ENCODE assay signal across 9 cellular contexts in the genomic region with DNA sequence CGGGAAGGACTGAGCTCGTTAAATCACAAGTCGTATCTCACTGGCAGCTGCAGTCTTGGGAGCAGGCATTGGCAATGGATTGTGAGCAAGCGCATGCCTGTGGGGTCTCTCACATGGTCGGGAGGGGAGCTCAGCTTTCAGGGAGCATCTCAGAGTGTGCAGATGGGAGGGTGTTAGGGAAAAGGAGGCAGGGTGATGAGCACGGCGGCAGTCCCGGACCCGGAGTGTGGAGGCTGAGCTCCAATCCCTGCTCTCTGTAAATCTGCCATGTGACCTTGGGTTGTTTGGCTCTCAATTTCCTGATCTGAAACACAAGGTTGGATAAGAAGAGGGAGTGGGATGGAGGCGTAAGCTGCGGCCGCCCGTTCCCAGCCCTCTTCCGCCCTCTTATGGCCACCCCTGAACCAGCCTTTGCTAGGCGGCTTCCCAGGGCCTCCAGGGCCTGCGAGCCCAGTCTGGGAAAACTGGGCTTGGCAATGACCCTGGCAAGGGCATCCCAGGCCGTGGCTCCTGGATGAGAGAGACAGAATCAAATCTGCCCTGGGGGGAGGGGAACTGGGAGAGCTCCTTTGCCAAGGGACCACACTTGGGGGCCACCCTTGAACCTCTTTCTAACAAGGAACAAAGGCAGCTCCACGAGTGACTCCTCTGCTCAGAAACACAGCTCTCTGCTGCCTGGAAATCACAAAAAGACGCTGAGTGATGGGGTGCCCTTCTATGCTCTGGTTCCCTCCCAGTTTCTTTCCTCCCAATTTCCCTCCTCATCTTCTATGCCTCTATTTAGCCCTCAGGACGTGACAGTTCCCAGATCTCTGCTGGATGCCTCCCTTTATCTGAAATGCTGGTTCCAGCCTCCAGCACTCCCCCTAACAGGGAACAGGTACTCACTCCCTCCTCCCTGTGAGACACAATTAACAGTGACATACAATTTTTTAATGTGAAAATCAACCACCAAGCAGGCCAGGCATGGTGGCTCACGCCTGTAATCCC. TPM values are rescaled to one million over a fixed set of nuclear protein-coding genes. Genes with fewer than 3 reads are reported as not detected.
DNase-seq lines count a peak whose midpoint lies in the region; ATAC-seq, FAIRE-seq and TF ChIP-seq lines count a peak whose summit lies in the region.
"Had no signal": no experiment of that assay in that cellular context is flagged by ENCODE, and none has a peak within 500 bp of the region (broad histone marks: within the 10 kb centered on the region; RNA-seq: fewer than 3 reads in every experiment).

No MANE protein-coding gene starts in this region.

- no peak for FAIRE-seq in A549 (lab: Jason Lieb, UNC)

- peak; percentile 90 to 93 for TF ChIP-seq RAD21 in A549 (conservative IDR thresholded peaks at IDR 0.05 in 1 of 2, IDR thresholded peaks at IDR 0.05 in 1 of 2)

- H3K4me3 ChIP-seq in A549 (no peak overlapping the region), adrenal gland (no peak overlapping the region), cardiac muscle cell (no peak overlapping the region), ovary (no peak overlapping the region)

- H3K4me2 ChIP-seq in A549: peak overlapping the region; percentile 53

- no peaks in the 10 kb centered on the region for H3K36me3 ChIP-seq in adrenal gland (replicated peaks in 1 of 2)
- no peaks in the 10 kb centered on the region for H3K36me3 ChIP-seq in cardiac muscle cell
- no peaks in the 10 kb centered on the region for H3K36me3 ChIP-seq in ovary

- POLR2A ChIA-PET in A549 (lab: Yijun Ruan, JAX): interaction anchor here (1.0 kb wide), 1 partner anchor 175 kb away, joined by 3 read pairs; a partner anchor contains a TSS

- H3K27me3 ChIP-seq in adrenal gland (no peaks in the 10 kb centered on the region), cardiac muscle cell (no peaks in the 10 kb centered on the region), ovary (no peaks in the 10 kb centered on the region)

- WGBS in A549 (ENCODE audit: missing lambda C conversion rate): 30% methylated on average over 21 of the region's 21 CpGs
- 16 to 21% (median 19%) methylated on average over 20 to 21 of the region's 21 CpGs for WGBS in adrenal gland, 4 donors
- WGBS in ovary, 3 donors: 14 to 16% (median 15%) methylated on average over 21 of the region's 21 CpGs

- TF ChIP-seq POLR2A in A549 (IDR thresholded peaks at IDR 0.05; ENCODE audit: low read length): no peak
- no peak for TF ChIP-seq POLR2A in adrenal gland (IDR thresholded peaks at IDR 0.05)
- no peak for TF ChIP-seq POLR2A in ovary (IDR thresholded peaks at IDR 0.05)

- H3K9me3 ChIP-seq in A549 (no peaks in the 10 kb centered on the region), adrenal gland (replicated peaks in 1 of 3) (no peaks in the 10 kb centered on the region), cardiac muscle cell (ENCODE audit: low read depth) (no peaks in the 10 kb centered on the region), ovary (no peaks in the 10 kb centered on the region)

- TF ChIP-seq EP300 in A549 (IDR thresholded peaks at IDR 0.05): no peak
- no peak for TF ChIP-seq EP300 in ovary (IDR thresholded peaks at IDR 0.05)

- H3K4me1 ChIP-seq in A549: no peaks in the 10 kb centered on the region
- H3K4me1 ChIP-seq in adrenal gland (replicated peaks in 1 of 2): peaks cover 6 to 20% of the 10 kb centered on the region in 2 donors
- H3K4me1 ChIP-seq in cardiac muscle cell (ENCODE audit: low read depth): peaks cover 16% of the 10 kb centered on the region
- no peaks in the 10 kb centered on the region for H3K4me1 ChIP-seq in ovary (ENCODE audit: insufficient read depth)

- TF ChIP-seq CTCF in A549 (IDR thresholded peaks at IDR 0.05) (peak; percentile 74), GM12872 (IDR thresholded peaks at IDR 0.05; ENCODE audit: insufficient read depth, low read depth, low read length) (peak; percentile 71), adrenal gland (IDR thresholded peaks at IDR 0.05) (peak; percentile 66 to 86 (median 82)), cardiac muscle cell (IDR thresholded peaks at IDR 0.05; ENCODE audit: low read depth, low read length) (peak; percentile 70), ovary (IDR thresholded peaks at IDR 0.05) (peak; percentile 57 to 83 (median 74))

- intact Hi-C loops in adrenal gland (cut with DNase I) (loop anchor here (5.0 to 10.0 kb wide), 4 partner anchors 42 to 265 kb away; a partner anchor contains a TSS), ovary (cut with DNase I) (loop anchor here (5.0 to 10.0 kb wide), 5 partner anchors 62 to 392 kb away; no protein-coding TSS in a partner anchor)

- ATAC-seq in A549 (peak; percentile 95 to 99), HG03565 (IDR thresholded peaks at IDR 0.05; ENCODE audit: unreplicated experiment) (no peak), HG03097 (IDR thresholded peaks at IDR 0.05; ENCODE audit: low FRiP score, unreplicated experiment) (no peak)

- peak overlapping the region in 1 of 2 experiments; percentile 35; a peak in 1 of 6 replicates for H3K27ac ChIP-seq in A549
- peak overlapping the region in 1 of 5 donors; percentile 19 for H3K27ac ChIP-seq in adrenal gland
- no peak overlapping the region for H3K27ac ChIP-seq in cardiac muscle cell
- H3K27ac ChIP-seq in ovary: no peak overlapping the region

- DNase-seq in A549 (ENCODE audit: low read depth in 1 of 2, low spot score in 1 of 2) (peak; percentile 68 to 89), NCI-H2196 treated with DMSO at 0.1 percent for 48 hours (lab: John Stamatoyannopoulos, UW; ENCODE audit: unreplicated experiment) (peak; percentile 54), adrenal gland (peak; percentile 72 to 91 (median 80)), cardiac muscle cell (ENCODE audit: low read depth in 1 of 2, low spot score in 1 of 2) (peak; percentile 83 to 88), ovary (peak; percentile 68 to 84 (median 77))

- CTCF ChIA-PET in A549 (lab: Yijun Ruan, JAX): interaction anchor here (0.7 to 3.8 kb wide), 58 partner anchors 9 to 1149 kb away, joined by 3 to 68 read pairs (median 5); no protein-coding TSS in a partner anchor

TF ChIP-seq in A549, 52 proteins besides CTCF, POLR2A, EP300 and RAD21:
- TF ChIP-seq SMC3 (IDR thresholded peaks at IDR 0.05): peak; percentile 83
- TF ChIP-seq, protein P1, sequence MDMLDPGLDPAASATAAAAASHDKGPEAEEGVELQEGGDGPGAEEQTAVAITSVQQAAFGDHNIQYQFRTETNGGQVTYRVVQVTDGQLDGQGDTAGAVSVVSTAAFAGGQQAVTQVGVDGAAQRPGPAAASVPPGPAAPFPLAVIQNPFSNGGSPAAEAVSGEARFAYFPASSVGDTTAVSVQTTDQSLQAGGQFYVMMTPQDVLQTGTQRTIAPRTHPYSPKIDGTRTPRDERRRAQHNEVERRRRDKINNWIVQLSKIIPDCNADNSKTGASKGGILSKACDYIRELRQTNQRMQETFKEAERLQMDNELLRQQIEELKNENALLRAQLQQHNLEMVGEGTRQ (IDR thresholded peaks at IDR 0.05): no peak

RNA-seq across cellular contexts. Expression of a gene that starts 41.7 kb away (rescaled TPM):
- polyA plus RNA-seq in A549 (2011; rRNA removed) (2.1 and 2.3 TPM in 2 replicates), A549 (2017; fragmentation: RNase III; extraction: RNeasy Plus Mini Kit Qiagen cat#74134 plus additional on column Dnase treatment) (1.6 to 2.4 TPM (median 2.0 TPM) in 3 replicates), adrenal gland (1 to 10 TPM; 1.4 to 7.8 (median 2.3) TPM), cardiac muscle cell (3.1 and 9.1 TPM in 2 replicates), ovary (10 to 100 TPM in 1 of 2 donors, 1 to 10 TPM in 1; 5.7 to 32.9 TPM)
- polyA plus RNA-seq in A549 (2012; cell fraction: cytosol; rRNA removed): 0.73 and 1.1 TPM in 2 replicates
- polyA plus RNA-seq in A549 (2012; cell fraction: nucleus; rRNA removed): 1.5 and 1.9 TPM in 2 replicates
- polyA minus RNA-seq in A549 (2011; rRNA and poly(A)+ RNA removed): 1.8 and 3.0 TPM in 2 replicates
- total RNA-seq in adrenal gland (10 to 100 TPM in 1 of 8 donors, 1 to 10 TPM in 7; 2.3 to 14.4 (median 5.1) TPM), cardiac muscle cell (2.2 and 10.9 TPM in 2 replicates), ovary (10 to 100 TPM in 2 of 7 donors, 1 to 10 TPM in 5; 5.1 to 13.7 (median 8.2) TPM)
- total RNA-seq: natural killer cell treated with Interleukin-12 subunit alpha and Interleukin-12 subunit beta and Interleukin-15 and Interleukin-18, amount 100 ng/mL, for 72 hours had no signal

Comparison
In these comparisons a context has a peak if more than half of its experiments do, and no peak if none do; other contexts are left out.
1. ATAC-seq: peak in A549 (2 of 2); none in HG03565 (single experiment) and HG03097 (single experiment).
2. Peak in every context shown above with its lines, with median percentiles within 50 percentile points of each other: DNase-seq and CTCF ChIP-seq.